ENCODE assay signal across 9 cellular contexts in genomic region chr9:2640570-2640969, GRCh38.
"Had no signal": no experiment of that assay in that cellular context is flagged by ENCODE, and none has a peak within 500 bp of the region (broad histone marks: within the 10 kb centered on the region; RNA-seq: fewer than 3 reads in every experiment).

No MANE protein-coding gene starts in this region.

- H3K9me3 Mint-ChIP-seq: HFFc6 had no signal

- H3K4me3 Mint-ChIP-seq: HFFc6 had no signal

- H3K4me3 ChIP-seq: GM23248, HAP-1, K562 had no signal

- H3K27ac Mint-ChIP-seq: HFFc6 had no signal

- H2AFZ ChIP-seq: GM23248 had no signal

- H3K9me3 ChIP-seq: HAP-1 had no signal

- ATAC-seq: HCT116, K562 had no signal

- H3K27ac ChIP-seq: GM23248, HL-60 had no signal

- DNase-seq: GM23248, GOT3, H7, HFFc6, IMR-90 had no signal

- H3K9ac ChIP-seq: GM23248 had no signal

- FAIRE-seq: K562 had no signal
